Comparison of ENCODE assay signal across 13 cellular contexts in genomic region chr1:236161230-236161629, GRCh38.
"Had no signal": no experiment of that assay in that cellular context is flagged by ENCODE, and none has a peak within 500 bp of the region (broad histone marks: within the 10 kb centered on the region; RNA-seq: fewer than 3 reads in every experiment).

No MANE protein-coding gene starts in this region.

- H3K27me3 Mint-ChIP-seq: activated CD4-positive, alpha-beta T cell treated with anti-CD3 and anti-CD28 coated beads, Interleukin-2, amount 10 ng/mL, durations not matched to agents 7 days and 5 days; T-helper 17 cell had no signal

- H3K9me3 ChIP-seq: adrenal gland, neutrophil had no signal

- H3K27me3 ChIP-seq: adrenal gland, dorsolateral prefrontal cortex, gastroesophageal sphincter, neutrophil, stomach had no signal

- H3K27ac Mint-ChIP-seq: activated CD4-positive, alpha-beta T cell treated with anti-CD3 and anti-CD28 coated beads, Interleukin-2, amount 10 ng/mL, durations not matched to agents 7 days and 5 days; activated naive CD4-positive, alpha-beta T cell treated with anti-CD3 and anti-CD28 coated beads, Interleukin-2, amount 10 ng/mL, durations not matched to agents 7 days and 5 days; activated T-helper 2 cell treated with anti-CD3 and anti-CD28 coated beads, Interferon-gamma antibody, Interleukin-2, Interleukin-4, amounts not matched to agents 10 μg/mL and 5 μg/mL and 100 μg/mL, durations not matched to agents 14 hours and 24 hours and 36 hours had no signal

- H3K36me3 ChIP-seq: adrenal gland, neutrophil, stomach, thoracic aorta had no signal

- H3K4me3 ChIP-seq: adrenal gland, dorsolateral prefrontal cortex, gastroesophageal sphincter, lung, stomach, thoracic aorta had no signal

- H3K27ac ChIP-seq: adrenal gland, dorsolateral prefrontal cortex, gastroesophageal sphincter, neutrophil, stomach, thoracic aorta had no signal

- ATAC-seq: gastroesophageal sphincter, T-helper 17 cell had no signal

- DNase-seq: activated CD4-positive, alpha-beta T cell treated with anti-CD3 and anti-CD28 coated beads, Interleukin-2, amount 10 ng/mL, durations not matched to agents 7 days and 5 days; activated CD8-positive, alpha-beta memory T cell treated with anti-CD3 and anti-CD28 coated beads for 24 hours; activated naive CD4-positive, alpha-beta T cell treated with anti-CD3 and anti-CD28 coated beads, Interleukin-2, amount 10 ng/mL, durations not matched to agents 7 days and 5 days; activated T-cell treated with anti-CD3 and anti-CD28 coated beads for 4 hours; adrenal gland; stomach; T-helper 17 cell had no signal

- H3K4me1 ChIP-seq: gastroesophageal sphincter had no signal

- H3K4me1 Mint-ChIP-seq: activated naive CD4-positive, alpha-beta T cell treated with anti-CD3 and anti-CD28 coated beads, Interleukin-2, amount 10 ng/mL, durations not matched to agents 7 days and 5 days had no signal

- H3K4me3 Mint-ChIP-seq: activated CD4-positive, alpha-beta T cell treated with anti-CD3 and anti-CD28 coated beads, Interleukin-2, amount 10 ng/mL, durations not matched to agents 7 days and 5 days; activated naive CD4-positive, alpha-beta T cell treated with anti-CD3 and anti-CD28 coated beads, Interleukin-2, amount 10 ng/mL, durations not matched to agents 7 days and 5 days had no signal
